10 cellular contexts compared by ENCODE assay signal in the genomic region with DNA sequence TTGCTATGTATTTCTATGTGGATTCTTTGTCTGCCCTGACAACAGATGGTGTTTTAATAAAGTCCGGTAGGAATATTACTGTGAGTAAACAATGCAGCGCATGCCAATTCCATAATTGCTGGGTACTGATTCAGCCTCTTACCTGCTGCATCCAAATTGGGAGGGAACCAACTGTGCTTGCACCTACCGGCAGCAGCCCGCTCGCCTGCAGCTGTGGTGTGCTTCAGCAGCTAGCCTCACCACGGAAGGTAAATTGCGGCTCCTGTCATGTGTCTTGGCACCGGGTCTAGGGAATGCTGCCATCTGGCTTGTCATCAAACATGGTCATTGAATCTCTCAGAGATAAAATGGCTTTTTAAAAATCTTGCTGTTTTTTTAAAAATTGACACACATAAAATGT.
DNase-seq lines count a peak whose midpoint lies in the region; ATAC-seq and TF ChIP-seq lines count a peak whose summit lies in the region.
"Had no signal": no experiment of that assay in that cellular context is flagged by ENCODE, and none has a peak within 500 bp of the region (broad histone marks: within the 10 kb centered on the region; RNA-seq: fewer than 3 reads in every experiment).

No MANE protein-coding gene starts in this region.

- H3K27me3 ChIP-seq in stomach (no peaks in the 10 kb centered on the region), H7 (ENCODE audit: control insufficient read depth, insufficient read depth, low read length) (no peaks in the 10 kb centered on the region)

- 32 to 52% (median 41%) methylated on average over 8 of the region's 8 CpGs for WGBS in stomach, 5 donors

- peaks cover 5 to 9% (median 7%) of the 10 kb centered on the region in 3 donors for H3K9me3 Mint-ChIP-seq in T-cell

- H3K36me3 ChIP-seq in stomach (no peaks in the 10 kb centered on the region), H7 (replicated peaks; ENCODE audit: control insufficient read depth, insufficient read depth, low read length) (no peaks in the 10 kb centered on the region)

- POLR2A ChIA-PET in T-cell (lab: Charles Lee): no interaction called here
- POLR2A ChIA-PET in HEK293T (lab: Yijun Ruan, JAX): no interaction called here

- H3K4me1 Mint-ChIP-seq in T-cell: no peaks in the 10 kb centered on the region
- H3K4me1 Mint-ChIP-seq: activated CD4-positive, alpha-beta T cell treated with anti-CD3 and anti-CD28 coated beads, Interleukin-2, amount 10 ng/mL, durations not matched to agents 24 days and 14 days had no signal

- TF ChIP-seq EP300 in stomach (IDR thresholded peaks at IDR 0.05): no peak

- CTCF ChIA-PET in T-cell (lab: Charles Lee) (no interaction called here), HEK293T (lab: Yijun Ruan, JAX) (no interaction called here)

- no peak overlapping the region for H3K4me3 Mint-ChIP-seq in T-cell
- H3K4me3 Mint-ChIP-seq: activated CD4-positive, alpha-beta T cell treated with anti-CD3 and anti-CD28 coated beads, Interleukin-2, amount 10 ng/mL, durations not matched to agents 24 days and 14 days had no signal

- no peaks in the 10 kb centered on the region for H3K27me3 Mint-ChIP-seq in T-cell
- H3K27me3 Mint-ChIP-seq: activated CD4-positive, alpha-beta T cell treated with anti-CD3 and anti-CD28 coated beads, Interleukin-2, amount 10 ng/mL, durations not matched to agents 24 days and 14 days had no signal

- no peaks in the 10 kb centered on the region for H3K36me3 Mint-ChIP-seq in T-cell

- no peak for TF ChIP-seq CTCF in coronary artery (IDR thresholded peaks at IDR 0.05)
- TF ChIP-seq CTCF in stomach (IDR thresholded peaks at IDR 0.05): no peak

- DNase-seq in M059J (ENCODE audit: low read depth) (peak; percentile 80), NCI-H460 (ENCODE audit: extremely low read depth, low read depth) (peak; percentile 35), coronary artery (ENCODE audit: low spot score) (no peak), stomach (peak; percentile 57), H7 (no peak), T-cell (no peak), HEK293T (ENCODE audit: extremely low spot score) (no peak)
- DNase-seq in activated CD8-positive, alpha-beta memory T cell treated with anti-CD3 and anti-CD28 coated beads for 24 hours: no peak
- DNase-seq: activated CD4-positive, alpha-beta T cell treated with anti-CD3 and anti-CD28 coated beads, Interleukin-2, amount 10 ng/mL, durations not matched to agents 24 days and 14 days; NCI-H526 treated with DMSO at 0.1 percent for 48 hours had no signal

- intact Hi-C loops in stomach (cut with DNase I; ENCODE audit: low total_unique reads): no loop called here

- no peak for TF ChIP-seq POLR2A in stomach (IDR thresholded peaks at IDR 0.05)

- H3K27ac ChIP-seq in coronary artery (no peak overlapping the region), stomach (no peak overlapping the region)

- peaks cover 7 to 22% (median 15%) of the 10 kb centered on the region in 4 donors for H3K4me1 ChIP-seq in stomach

- H3K27ac Mint-ChIP-seq in T-cell: no peak overlapping the region
- H3K27ac Mint-ChIP-seq: activated CD4-positive, alpha-beta T cell treated with anti-CD3 and anti-CD28 coated beads, Interleukin-2, amount 10 ng/mL, durations not matched to agents 24 days and 14 days had no signal

- peak overlapping the region; percentile 22 for H3K4me3 ChIP-seq in coronary artery
- no peak overlapping the region for H3K4me3 ChIP-seq in stomach
- no peak overlapping the region for H3K4me3 ChIP-seq in H7 (ENCODE audit: insufficient read depth, low read depth, low read length)

- ATAC-seq in T-cell (replicated peaks in 1 of 4): no peak

- H3K9me3 ChIP-seq in stomach: peaks cover 0 to 13% (median 9%) of the 10 kb centered on the region in 4 donors

TF ChIP-seq in HEK293T, 16 proteins besides CTCF, POLR2A, EP300 and RAD21:
- TF ChIP-seq FOXM1 (IDR thresholded peaks at IDR 0.05; ENCODE audit: borderline replicate concordance) (no peak), SUZ12 (IDR thresholded peaks at IDR 0.05) (no peak)

Comparison
In these comparisons a context has a peak if more than half of its experiments do, and no peak if none do; other contexts are left out.
1. DNase-seq: peak in M059J (single experiment), NCI-H460 (single experiment) and stomach (single experiment); none in coronary artery (single experiment), H7 (single experiment), activated CD8-positive, alpha-beta memory T cell treated with anti-CD3 and anti-CD28 coated beads for 24 hours (single experiment), T-cell (0 of 34) and HEK293T (single experiment).